ENCODE assay signal across 8 cellular contexts in the genomic region with DNA sequence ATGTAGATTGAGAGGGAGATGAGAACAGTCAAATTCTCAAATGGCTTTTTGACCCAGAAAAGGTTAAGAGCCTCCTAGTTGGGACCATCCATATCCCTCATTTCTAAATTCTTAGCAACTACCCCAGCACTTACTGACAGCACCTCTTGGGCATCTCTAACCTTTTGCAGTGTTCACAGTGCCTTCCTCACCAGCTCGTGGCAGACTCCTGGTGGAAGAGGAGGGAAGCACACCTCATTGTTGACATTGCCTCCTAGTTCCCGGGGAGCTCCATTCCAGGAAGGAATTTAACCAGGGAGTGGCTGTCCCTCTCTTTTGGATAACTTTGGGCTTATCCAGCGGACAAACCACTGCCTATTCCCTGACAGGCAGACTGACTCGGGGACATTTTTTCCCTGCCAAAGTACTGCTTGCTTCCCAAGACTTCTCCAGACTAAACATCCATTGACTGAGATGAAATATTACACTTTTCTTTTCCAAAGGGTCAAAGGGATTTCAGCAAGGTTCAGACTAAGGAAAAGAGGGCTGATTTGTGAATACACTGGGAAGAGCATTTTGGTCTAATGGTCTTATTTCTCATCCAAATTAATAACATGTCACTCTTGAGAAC. TPM values are rescaled to one million over a fixed set of nuclear protein-coding genes. Genes with fewer than 3 reads are reported as not detected.
DNase-seq lines count a peak whose midpoint lies in the region; ATAC-seq, FAIRE-seq and TF ChIP-seq lines count a peak whose summit lies in the region.

No MANE protein-coding gene starts in this region.

- no peaks in the 10 kb centered on the region for H3K9me3 Mint-ChIP-seq in astrocyte (ENCODE audit: unreplicated experiment)

- peak overlapping the region; percentile 37 for H3K27ac Mint-ChIP-seq in astrocyte (ENCODE audit: unreplicated experiment)

- H3K4me3 Mint-ChIP-seq in astrocyte (ENCODE audit: unreplicated experiment) = no peak overlapping the region

- H3K9me3 ChIP-seq in astrocyte (ENCODE audit: insufficient read depth, low read depth, low read length) = no peaks in the 10 kb centered on the region

- peak; percentile 85 for TF ChIP-seq CTCF in NB4 (IDR thresholded peaks at IDR 0.05; ENCODE audit: low read depth, low read length)
- peak; percentile 82 for TF ChIP-seq CTCF in astrocyte (IDR thresholded peaks at IDR 0.05; ENCODE audit: insufficient read depth, low read depth, low read length)

- H3K27me3 Mint-ChIP-seq in astrocyte (ENCODE audit: low read depth, unreplicated experiment) = no peaks in the 10 kb centered on the region

- H4K20me1 ChIP-seq in astrocyte (ENCODE audit: insufficient read depth, low read length) = no peaks in the 10 kb centered on the region

- H3K27ac ChIP-seq in astrocyte (ENCODE audit: low read depth, low read length) = no peak overlapping the region

- H3K4me2 ChIP-seq in astrocyte (ENCODE audit: low read length) = no peak overlapping the region

- TF ChIP-seq POLR2A in NB4 (IDR thresholded peaks at IDR 0.05; ENCODE audit: extremely low read depth, insufficient read length) = no peak

- H3K4me1 Mint-ChIP-seq in astrocyte (ENCODE audit: low read depth, unreplicated experiment) = peaks cover 25% of the 10 kb centered on the region

- peak overlapping the region; percentile 44 for H2AFZ ChIP-seq in astrocyte (ENCODE audit: low read depth, low read length)

- H3K36me3 ChIP-seq in astrocyte (ENCODE audit: insufficient read depth, low read length) = no peaks in the 10 kb centered on the region

- H3K9ac ChIP-seq in astrocyte (ENCODE audit: low read length) = no peak overlapping the region

- no peaks in the 10 kb centered on the region for H3K36me3 Mint-ChIP-seq in astrocyte (ENCODE audit: low read depth, unreplicated experiment)

- DNase-seq in AG08396 (ENCODE audit: low spot score) (peak; percentile 80), NB4 (ENCODE audit: low read depth) (peak; percentile 63), T follicular helper cell (ENCODE audit: low read depth) (peak; percentile 30), astrocyte (ENCODE audit: low read depth) (peak; percentile 52), iPS DF 19.7 (ENCODE audit: low read depth, low spot score) (peak; percentile 74)
- peak; percentile 66 for DNase-seq in stimulated activated CD4-positive, alpha-beta T cell treated with anti-CD3 and anti-CD28 coated beads, Interleukin-15, amount 100 ng/mL, for 24 hours

- H3K4me1 ChIP-seq in astrocyte (ENCODE audit: insufficient read depth, low read length) = peaks cover 11% of the 10 kb centered on the region

- FAIRE-seq in astrocyte (lab: Jason Lieb, UNC) = peak; percentile 45

- ATAC-seq in GM18907 (IDR thresholded peaks at IDR 0.05; ENCODE audit: unreplicated experiment) (peak; percentile 55), HG03095 (IDR thresholded peaks at IDR 0.05; ENCODE audit: unreplicated experiment) (no peak)

- no peaks in the 10 kb centered on the region for H3K79me2 ChIP-seq in astrocyte (ENCODE audit: insufficient read depth, low read length)

- H3K27me3 ChIP-seq in astrocyte (ENCODE audit: insufficient read depth, low read length) = no peaks in the 10 kb centered on the region

- no peak overlapping the region for H3K4me3 ChIP-seq in NB4 (ENCODE audit: low read depth, low read length)
- H3K4me3 ChIP-seq in astrocyte (ENCODE audit: insufficient read depth, low read depth, low read length) = no peak overlapping the region

RNA-seq across cellular contexts. Expression of a gene that starts 9.0 kb away (rescaled TPM):
- not detected in 2 replicates for total RNA-seq in astrocyte

RNA-seq across cellular contexts. Expression of a gene that starts 55.0 kb away (rescaled TPM):
- 46.9 and 52.4 TPM in 2 replicates for total RNA-seq in astrocyte

Comparison
In these comparisons a context has a peak if more than half of its experiments do, and no peak if none do; other contexts are left out.
1. DNase-seq: peak in every context shown above with its lines; median percentile 80 in AG08396; 74 in iPS DF 19.7; 66 in stimulated activated CD4-positive, alpha-beta T cell treated with anti-CD3 and anti-CD28 coated beads, Interleukin-15, amount 100 ng/mL, for 24 hours; 63 in NB4; 52 in astrocyte; 30 in T follicular helper cell.